Comparison of ENCODE assay signal across 25 cellular contexts in genomic region chrX:137574102-137574783, GRCh38. TPM values are rescaled to one million over a fixed set of nuclear protein-coding genes. Genes with fewer than 3 reads are reported as not detected.
A peak's percentile ranks its signal among the peaks of the same experiment; 100 is the strongest.
DNase-seq lines count a peak whose midpoint lies in the region; ATAC-seq and TF ChIP-seq lines count a peak whose summit lies in the region.
"Had no signal": no experiment of that assay in that cellular context is flagged by ENCODE, and none has a peak within 500 bp of the region (broad histone marks: within the 10 kb centered on the region; RNA-seq: fewer than 3 reads in every experiment).

No MANE protein-coding gene starts in this region.

- H3K36me3 ChIP-seq in ES-I3 (ENCODE audit: insufficient read depth, low read length) (peaks cover 14% of the 10 kb centered on the region; the same call in 1 of the 2 replicates), iPS-15b (ENCODE audit: control insufficient read depth, insufficient read depth, low read length) (peaks cover 18% of the 10 kb centered on the region), neuron (ENCODE audit: insufficient read depth, low read length) (no peaks in the 10 kb centered on the region), prostate gland (no peaks in the 10 kb centered on the region)
- H3K36me3 ChIP-seq: BLaER1 treated with 17β-estradiol and CSF1 and Interleukin-3, amounts not matched to agents 10 nM and 100 nM; gastrocnemius medialis; MG63; vagina had no signal

- TF ChIP-seq CTCF in astrocyte of the spinal cord (IDR thresholded peaks at IDR 0.05; ENCODE audit: low read depth, low read length) (no peak), prostate gland (IDR thresholded peaks at IDR 0.05) (no peak)

- no peak for ATAC-seq in GM19351 (IDR thresholded peaks at IDR 0.05; ENCODE audit: unreplicated experiment)
- ATAC-seq: activated CD4-positive, alpha-beta T cell treated with anti-CD3 and anti-CD28 coated beads for 36 hours; gastrocnemius medialis; right cardiac atrium had no signal

- DNase-seq in astrocyte of the spinal cord (ENCODE audit: low read depth, low spot score) (peak; percentile 81), SHP77 treated with DMSO at 0.1 percent for 48 hours (lab: John Stamatoyannopoulos, UW) (no peak), NCI-H146 (lab: John Stamatoyannopoulos, UW) (no peak), prostate gland (ENCODE audit: low spot score) (no peak)
- DNase-seq: activated CD4-positive, alpha-beta T cell treated with anti-CD3 and anti-CD28 coated beads for 36 hours; activated naive CD8-positive, alpha-beta T cell treated with anti-CD3 and anti-CD28 coated beads, Interleukin-2, amount 10 ng/mL, durations not matched to agents 7 days and 5 days; dermis blood vessel endothelial cell; gastrocnemius medialis; immature natural killer cell; MG63; NCI-H1436; NCI-H2171 treated with DMSO at 0.1 percent for 48 hours; right cardiac atrium; SIG-M5 had no signal

- intact Hi-C loops in prostate gland (cut with DNase I) = no loop called here

- WGBS in prostate gland = 0% methylated on average over 12 of the region's 67 CpGs

- peak overlapping the region; percentile 7 for H3K4me3 ChIP-seq in astrocyte of the spinal cord (ENCODE audit: low read depth, low read length)
- H3K4me3 ChIP-seq in iPS-15b (ENCODE audit: low read depth, low read length) = peak overlapping the region; percentile 95
- peak overlapping the region; percentile 44 for H3K4me3 ChIP-seq in neuron (ENCODE audit: low read length)
- H3K4me3 ChIP-seq in prostate gland = no peak overlapping the region
- H3K4me3 ChIP-seq: BLaER1 treated with 17β-estradiol and CSF1 and Interleukin-3, amounts not matched to agents 10 nM and 100 nM; gastrocnemius medialis; MG63; vagina had no signal

- H2AFZ ChIP-seq in neuron (ENCODE audit: low read depth, low read length) = no peak overlapping the region

- no peaks in the 10 kb centered on the region; the same call in 1 of the 2 replicates for H3K9me3 ChIP-seq in ES-I3 (ENCODE audit: control insufficient read depth, insufficient read depth, low read length)
- H3K9me3 ChIP-seq in iPS-15b (ENCODE audit: control insufficient read depth, insufficient read depth, low read length) = no peaks in the 10 kb centered on the region
- no peaks in the 10 kb centered on the region for H3K9me3 ChIP-seq in neuron (ENCODE audit: low read length)
- H3K9me3 ChIP-seq in prostate gland = no peaks in the 10 kb centered on the region
- H3K9me3 ChIP-seq: gastrocnemius medialis, MG63, vagina had no signal

- H3K27me3 ChIP-seq in iPS-15b (ENCODE audit: control insufficient read depth, insufficient read depth, low read length) (no peaks in the 10 kb centered on the region), neuron (ENCODE audit: insufficient read depth, low read length) (peaks cover 3% of the 10 kb centered on the region), prostate gland (replicated peaks; ENCODE audit: insufficient read depth) (peaks cover 2% of the 10 kb centered on the region)

- in situ Hi-C loops in astrocyte of the spinal cord (cut with HindIII; ENCODE audit: low sequenced_read_pairs) = no loop called here

- H3K4me1 ChIP-seq in ES-I3 (ENCODE audit: insufficient read depth, low read length) (peaks cover 17% of the 10 kb centered on the region), iPS-15b (ENCODE audit: control insufficient read depth, insufficient read depth, low read length) (peaks cover 36% of the 10 kb centered on the region), neuron (ENCODE audit: insufficient read depth, low read length) (peaks cover 7% of the 10 kb centered on the region), prostate gland (replicated peaks) (no peaks in the 10 kb centered on the region)
- H3K4me1 ChIP-seq: BLaER1 treated with 17β-estradiol and CSF1 and Interleukin-3, amounts not matched to agents 10 nM and 100 nM; gastrocnemius medialis; vagina had no signal

- H3K9ac ChIP-seq in ES-I3 (ENCODE audit: low read depth, low read length) (peak overlapping the region; percentile 63), iPS-15b (ENCODE audit: low read depth, low read length) (peak overlapping the region; percentile 58)
- H3K9ac ChIP-seq: BLaER1 treated with 17β-estradiol and CSF1 and Interleukin-3, amounts not matched to agents 10 nM and 100 nM had no signal

- TF ChIP-seq POLR2A in prostate gland (IDR thresholded peaks at IDR 0.05) = no peak

- H3K27ac ChIP-seq in prostate gland = no peak overlapping the region
- H3K27ac ChIP-seq: BLaER1 treated with 17β-estradiol and CSF1 and Interleukin-3, amounts not matched to agents 10 nM and 100 nM; gastrocnemius medialis; vagina had no signal

RNA-seq across cellular contexts. Expression of gene ZIC3, which starts 8.3 kb away (rescaled TPM):
- total RNA-seq in prostate gland = not detected
- total RNA-seq: activated CD4-positive, alpha-beta T cell treated with anti-CD3 and anti-CD28 coated beads for 36 hours; activated naive CD8-positive, alpha-beta T cell treated with anti-CD3 and anti-CD28 coated beads, Interleukin-2, amount 10 ng/mL, durations not matched to agents 7 days and 5 days; activated T-helper 2 cell treated with anti-CD3 and anti-CD28 coated beads, Interferon-gamma antibody, Interleukin-2, Interleukin-4, amounts not matched to agents 10 μg/mL and 5 μg/mL and 100 μg/mL, durations not matched to agents 14 hours and 24 hours and 36 hours; bronchial epithelial cell; dermis blood vessel endothelial cell; gastrocnemius medialis; liver; mucosa of gallbladder; omental fat pad; right cardiac atrium; vagina had no signal

Comparison
In these comparisons a context has a peak if more than half of its experiments do, and no peak if none do; other contexts are left out.
1. H3K4me3 ChIP-seq: peak in astrocyte of the spinal cord (single experiment), iPS-15b (single experiment) and neuron (single experiment); none in prostate gland (0 of 2).